In genomic region chr12:50477241-50477832, GRCh38 we compare ENCODE assay signal across 19 cellular contexts.
"Had no signal": no experiment of that assay in that cellular context is flagged by ENCODE, and none has a peak within 500 bp of the region (broad histone marks: within the 10 kb centered on the region; RNA-seq: fewer than 3 reads in every experiment).

No MANE protein-coding gene starts in this region.

- H3K4me1 Mint-ChIP-seq: activated naive CD8-positive, alpha-beta T cell treated with anti-CD3 and anti-CD28 coated beads for 36 hours; naive B cell; stimulated activated naive B cell treated with anti-CD40 and anti-IgM and Interleukin-4, amounts not matched to agents 10 μg/mL and 1 μg/mL and 100 μg/mL, for 72 hours had no signal

- H3K27me3 Mint-ChIP-seq: activated naive CD8-positive, alpha-beta T cell treated with anti-CD3 and anti-CD28 coated beads for 36 hours; naive B cell; stimulated activated naive B cell treated with anti-CD40 and anti-IgM and Interleukin-4, amounts not matched to agents 10 μg/mL and 1 μg/mL and 100 μg/mL, for 72 hours had no signal

- H3K27ac Mint-ChIP-seq: activated naive CD8-positive, alpha-beta T cell treated with anti-CD3 and anti-CD28 coated beads for 36 hours; activated T-helper 2 cell treated with anti-CD3 and anti-CD28 coated beads, Interferon-gamma antibody, Interleukin-2, Interleukin-4, amounts not matched to agents 10 μg/mL and 5 μg/mL and 100 μg/mL, durations not matched to agents 14 hours and 24 hours and 36 hours; stimulated activated naive B cell treated with anti-CD40 and anti-IgM and Interleukin-4, amounts not matched to agents 10 μg/mL and 1 μg/mL and 100 μg/mL, for 72 hours; T-helper 2 cell treated with Interferon-gamma antibody and Interleukin-4, amounts not matched to agents 5 μg/mL and 100 μg/mL, for 36 hours had no signal

- DNase-seq: activated CD8-positive, alpha-beta memory T cell treated with anti-CD3 and anti-CD28 coated beads, Interleukin-2, amount 50 U/mL, for 48 hours; activated naive CD4-positive, alpha-beta T cell treated with Interleukin-2 at 50 U/mL for 16 hours; activated naive CD8-positive, alpha-beta T cell treated with anti-CD3 and anti-CD28 coated beads for 36 hours; central memory CD4-positive, alpha-beta T cell; dermis blood vessel endothelial cell; effector CD8-positive, alpha-beta T cell; foreskin keratinocyte; lower lobe of right lung; naive B cell; nucleus accumbens; small intestine; stimulated activated CD4-positive, alpha-beta T cell treated with anti-CD3 and anti-CD28 coated beads, Interleukin-15, amount 100 ng/mL, for 24 hours; stimulated activated naive B cell treated with anti-CD40 and anti-IgM and Interleukin-4, amounts not matched to agents 10 μg/mL and 1 μg/mL and 100 μg/mL, for 72 hours; trophoblast cell; uterus had no signal

- ATAC-seq: foreskin keratinocyte; left lobe of liver; lower lobe of right lung; sciatic nerve; stimulated activated naive B cell treated with anti-CD40 and anti-IgM and Interleukin-4, amounts not matched to agents 10 μg/mL and 1 μg/mL and 100 μg/mL, for 72 hours had no signal

- H3K4me3 Mint-ChIP-seq: activated naive CD8-positive, alpha-beta T cell treated with anti-CD3 and anti-CD28 coated beads for 36 hours; naive B cell; stimulated activated naive B cell treated with anti-CD40 and anti-IgM and Interleukin-4, amounts not matched to agents 10 μg/mL and 1 μg/mL and 100 μg/mL, for 72 hours; T-helper 2 cell treated with Interferon-gamma antibody and Interleukin-4, amounts not matched to agents 5 μg/mL and 100 μg/mL, for 36 hours had no signal

- H3K9me3 Mint-ChIP-seq: activated naive CD8-positive, alpha-beta T cell treated with anti-CD3 and anti-CD28 coated beads for 36 hours; activated T-helper 2 cell treated with anti-CD3 and anti-CD28 coated beads, Interferon-gamma antibody, Interleukin-2, Interleukin-4, amounts not matched to agents 10 μg/mL and 5 μg/mL and 100 μg/mL, durations not matched to agents 14 hours and 24 hours and 36 hours; naive B cell; stimulated activated naive B cell treated with anti-CD40 and anti-IgM and Interleukin-4, amounts not matched to agents 10 μg/mL and 1 μg/mL and 100 μg/mL, for 72 hours; T-helper 2 cell treated with Interferon-gamma antibody and Interleukin-4, amounts not matched to agents 5 μg/mL and 100 μg/mL, for 36 hours had no signal
